11 cellular contexts compared by ENCODE assay signal in the genomic region with DNA sequence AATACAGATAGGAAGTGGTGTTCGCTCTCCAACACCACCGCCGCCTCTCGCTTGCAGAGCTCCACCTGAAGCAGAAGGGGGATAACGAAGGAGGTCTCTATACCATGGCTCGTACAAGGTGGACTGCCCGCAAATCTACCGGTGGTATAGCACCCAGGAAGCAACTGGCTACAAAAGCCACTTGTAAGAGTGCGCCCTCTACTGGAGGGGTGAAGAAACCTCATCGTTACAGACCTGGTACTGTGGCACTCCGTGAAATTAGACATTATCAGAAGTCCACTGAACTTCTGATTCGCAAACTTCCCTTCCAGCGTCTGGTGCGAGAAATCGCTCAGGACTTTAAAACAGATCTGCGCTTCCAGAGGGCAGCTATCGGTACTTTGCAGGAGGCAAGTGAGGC. TPM values are rescaled to one million over a fixed set of nuclear protein-coding genes. Genes with fewer than 3 reads are reported as not detected.
A peak's percentile ranks its signal among the peaks of the same experiment; 100 is the strongest.
DNase-seq lines count a peak whose midpoint lies in the region; ATAC-seq and TF ChIP-seq lines count a peak whose summit lies in the region.
"Had no signal": no experiment of that assay in that cellular context is flagged by ENCODE, and none has a peak within 500 bp of the region (broad histone marks: within the 10 kb centered on the region; RNA-seq: fewer than 3 reads in every experiment).

No MANE protein-coding gene starts in this region.

- no peak for DNase-seq in AG09309 (ENCODE audit: low read depth)
- DNase-seq in GM12865 (ENCODE audit: low read depth), result peak; percentile 0
- no peak for DNase-seq in Panc1 (ENCODE audit: low read depth, low spot score)
- no peak for DNase-seq in fibroblast of pulmonary artery (ENCODE audit: low read depth)
- no peak for DNase-seq in MG63
- DNase-seq in NCI-H774 (lab: John Stamatoyannopoulos, UW), result no peak
- no peak for DNase-seq in nucleus accumbens (lab: John Stamatoyannopoulos, UW)
- DNase-seq: occipital lobe, SHP77 treated with DMSO at 0.1 percent for 48 hours, uterus had no signal

- H3K4me3 Mint-ChIP-seq in activated T-helper 17 cell treated with anti-CD3 and anti-CD28 coated beads, Interleukin-2, amount 50 U/mL, for 72 hours, result no peak overlapping the region

- H3K4me1 Mint-ChIP-seq in activated T-helper 17 cell treated with anti-CD3 and anti-CD28 coated beads, Interleukin-2, amount 50 U/mL, for 72 hours, result no peaks in the 10 kb centered on the region

- no peaks in the 10 kb centered on the region for H3K36me3 ChIP-seq in Panc1 (ENCODE audit: control insufficient read depth, insufficient read depth, low read length)
- H3K36me3 ChIP-seq in MG63, result no peaks in the 10 kb centered on the region
- H3K36me3 ChIP-seq: uterus had no signal

- no peaks in the 10 kb centered on the region for H3K9me3 ChIP-seq in Panc1 (ENCODE audit: control insufficient read depth, insufficient read depth, low read depth, low read length)
- no peaks in the 10 kb centered on the region for H3K9me3 ChIP-seq in MG63
- H3K9me3 ChIP-seq: uterus had no signal

- no peaks in the 10 kb centered on the region for H3K27me3 Mint-ChIP-seq in activated T-helper 17 cell treated with anti-CD3 and anti-CD28 coated beads, Interleukin-2, amount 50 U/mL, for 72 hours

- CTCF ChIA-PET in Panc1 (lab: Charles Lee), result no interaction called here

- no peak overlapping the region for H3K27ac Mint-ChIP-seq in activated T-helper 17 cell treated with anti-CD3 and anti-CD28 coated beads, Interleukin-2, amount 50 U/mL, for 72 hours

- in situ Hi-C loops in Panc1 (cut with HindIII; ENCODE audit: low pct_unique_long_range_greater_than_20kb, low sequenced_read_pairs), result no loop called here

- H3K27me3 ChIP-seq in Panc1 (ENCODE audit: control insufficient read depth, insufficient read depth, low read length) (no peaks in the 10 kb centered on the region), MG63 (no peaks in the 10 kb centered on the region)
- H3K27me3 ChIP-seq: uterus had no signal

- intact Hi-C loops in Panc1 (cut with micrococcal nuclease; ENCODE audit: unreplicated experiment), result no loop called here

- no peak overlapping the region for H3K27ac ChIP-seq in Panc1 (ENCODE audit: low read length)
- H3K27ac ChIP-seq: uterus had no signal

- POLR2A ChIA-PET in Panc1 (lab: Charles Lee), result no interaction called here

- no peak for ATAC-seq in Panc1
- ATAC-seq in activated T-helper 17 cell treated with anti-CD3 and anti-CD28 coated beads, Interleukin-2, amount 50 U/mL, for 72 hours (replicated peaks), result no peak

- H3K9me3 Mint-ChIP-seq in activated T-helper 17 cell treated with anti-CD3 and anti-CD28 coated beads, Interleukin-2, amount 50 U/mL, for 72 hours, result no peaks in the 10 kb centered on the region

- H3K4me3 ChIP-seq in AG09309 (ENCODE audit: control insufficient read depth, low read depth, low read length) (no peak overlapping the region), GM12865 (ENCODE audit: low read depth, low read length) (no peak overlapping the region), Panc1 (ENCODE audit: low read depth in 2 of 2, low read length in 2 of 2) (no peak overlapping the region), fibroblast of pulmonary artery (replicated peaks; ENCODE audit: low read depth, low read length) (no peak overlapping the region), MG63 (no peak overlapping the region)
- H3K4me3 ChIP-seq: uterus had no signal

- H3K4me1 ChIP-seq in Panc1 (ENCODE audit: control insufficient read depth, insufficient read depth, low read length), result no peaks in the 10 kb centered on the region
- H3K4me1 ChIP-seq: uterus had no signal

- TF ChIP-seq CTCF in AG09309 (IDR thresholded peaks at IDR 0.05; ENCODE audit: control insufficient read depth, insufficient read depth, low read depth, low read length, missing control alignments) (peak; percentile 21), GM12865 (IDR thresholded peaks at IDR 0.05; ENCODE audit: insufficient read depth, low read depth, low read length, missing control alignments) (peak; percentile 25), Panc1 (IDR thresholded peaks at IDR 0.05) (peak; percentile 52), fibroblast of pulmonary artery (IDR thresholded peaks at IDR 0.05; ENCODE audit: low read length, missing control alignments) (peak; percentile 13)

- BruUV-seq in Panc1 (replicated peaks; lab: Mats Ljungman, UMichigan), result no TSS peak

- H3K36me3 Mint-ChIP-seq in activated T-helper 17 cell treated with anti-CD3 and anti-CD28 coated beads, Interleukin-2, amount 50 U/mL, for 72 hours (ENCODE audit: low read depth), result no peaks in the 10 kb centered on the region

RNA-seq across cellular contexts. Expression of a gene that starts 5.2 kb away (rescaled TPM):
- total RNA-seq in Panc1 (2021; ENCODE audit: unreplicated experiment), result not detected
- polyA plus RNA-seq in Panc1 (2012; ENCODE audit: insufficient read length), result not detected
- total RNA-seq in activated T-helper 17 cell treated with anti-CD3 and anti-CD28 coated beads, Interleukin-2, amount 50 U/mL, for 72 hours, result not detected
- not detected in 2 replicates for total RNA-seq in MG63 (2014; rRNA removed; shearing (Covaris generic); ENCODE audit: low replicate concordance)
- total RNA-seq: occipital lobe, uterus had no signal
